10 cellular contexts compared by ENCODE assay signal in the genomic region with DNA sequence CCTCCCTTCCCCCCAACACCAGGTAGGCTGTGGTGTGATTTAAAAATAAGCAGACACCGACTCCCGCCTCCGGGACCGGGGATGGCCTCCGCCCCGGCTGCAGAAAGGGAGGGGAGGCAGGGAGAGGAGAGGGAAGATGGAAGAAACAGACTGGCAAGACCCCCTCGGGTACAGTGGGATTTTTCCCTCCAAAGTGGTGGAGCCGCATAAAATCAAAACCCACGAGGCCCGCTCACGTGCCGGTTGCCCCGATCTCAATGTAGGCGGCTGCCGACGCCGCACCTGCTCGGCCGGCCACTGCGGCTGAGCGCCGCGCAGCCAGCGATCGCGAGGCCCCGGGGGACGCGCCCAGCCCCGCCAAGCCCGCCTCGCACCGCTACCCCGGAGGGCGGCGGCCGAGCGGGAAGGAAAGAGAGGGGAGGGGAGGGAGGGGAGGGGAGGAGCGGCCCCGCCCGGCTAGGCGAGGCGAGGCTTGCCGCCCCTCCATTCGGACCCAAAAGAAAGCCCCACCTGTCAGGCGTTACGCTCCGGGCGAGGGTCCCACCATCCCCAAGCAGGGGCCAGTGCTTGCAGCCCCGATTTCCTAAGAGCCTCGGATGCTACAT. TPM values are rescaled to one million over a fixed set of nuclear protein-coding genes. Genes with fewer than 3 reads are reported as not detected.
A peak's percentile ranks its signal among the peaks of the same experiment; 100 is the strongest.
DNase-seq lines count a peak whose midpoint lies in the region; ATAC-seq and TF ChIP-seq lines count a peak whose summit lies in the region.
"Had no signal": no experiment of that assay in that cellular context is flagged by ENCODE, and none has a peak within 500 bp of the region (broad histone marks: within the 10 kb centered on the region; RNA-seq: fewer than 3 reads in every experiment).

No MANE protein-coding gene starts in this region.

- no peaks in the 10 kb centered on the region for H3K9me3 Mint-ChIP-seq in activated naive CD4-positive, alpha-beta T cell treated with anti-CD3 and anti-CD28 coated beads, Interleukin-2, amount 50 U/mL, for 72 hours

- no peak for TF ChIP-seq EP300 in suprapubic skin (IDR thresholded peaks at IDR 0.05)

- peak overlapping the region; percentile 29 to 80 for H3K27ac Mint-ChIP-seq in activated naive CD4-positive, alpha-beta T cell treated with anti-CD3 and anti-CD28 coated beads, Interleukin-2, amount 50 U/mL, for 72 hours

- H3K4me3 ChIP-seq in kidney epithelial cell (ENCODE audit: low read depth, low read length) (peak overlapping the region; percentile 32), suprapubic skin (peak overlapping the region; percentile 48)

- H3K9me3 ChIP-seq in ES-I3 (ENCODE audit: control insufficient read depth, insufficient read depth, low read length): no peaks in the 10 kb centered on the region
- no peaks in the 10 kb centered on the region for H3K9me3 ChIP-seq in suprapubic skin

- 0% methylated on average over 34 of the region's 51 CpGs for WGBS in suprapubic skin

- peak overlapping the region; percentile 97 for H3K9ac ChIP-seq in ES-I3 (ENCODE audit: low read depth, low read length)

- peak; percentile 33 to 46 for ATAC-seq in activated naive CD4-positive, alpha-beta T cell treated with anti-CD3 and anti-CD28 coated beads, Interleukin-2, amount 50 U/mL, for 72 hours
- ATAC-seq in HG02870 (IDR thresholded peaks at IDR 0.05; ENCODE audit: unreplicated experiment): no peak

- no peak for TF ChIP-seq POLR2A in suprapubic skin (IDR thresholded peaks at IDR 0.05)

- H3K4me1 ChIP-seq in ES-I3 (ENCODE audit: insufficient read depth, low read length) (peaks cover 17% of the 10 kb centered on the region), suprapubic skin (peaks cover 22% of the 10 kb centered on the region)

- TF ChIP-seq CTCF in kidney epithelial cell (IDR thresholded peaks at IDR 0.05; ENCODE audit: insufficient read depth, low read length, poor library complexity, severe bottlenecking) (no peak), suprapubic skin (IDR thresholded peaks at IDR 0.05) (no peak)

- DNase-seq in NCI-H146 treated with DMSO at 0.1 percent for 48 hours (lab: John Stamatoyannopoulos, UW; ENCODE audit: unreplicated experiment): peak; percentile 66
- DNase-seq in activated naive CD4-positive, alpha-beta T cell treated with anti-CD3 and anti-CD28 coated beads, Interleukin-2, amount 50 U/mL, for 72 hours (ENCODE audit: low spot score in 2 of 2): peak in 1 of 2 donors; percentile 19
- DNase-seq in kidney epithelial cell (ENCODE audit: low read depth): no peak
- DNase-seq in suprapubic skin (ENCODE audit: low spot score in 2 of 2): no peak
- no peak for DNase-seq in MV-4-11 (lab: John Stamatoyannopoulos, UW)
- DNase-seq in SW 1271 (lab: John Stamatoyannopoulos, UW): no peak

- H3K27ac ChIP-seq in suprapubic skin: no peak overlapping the region
- H3K27ac ChIP-seq: epithelial cell of prostate had no signal

- H3K27me3 ChIP-seq in kidney epithelial cell (ENCODE audit: control insufficient read depth, insufficient read depth, low read length): peaks cover 21% of the 10 kb centered on the region
- H3K27me3 ChIP-seq in suprapubic skin: peaks cover 68% of the 10 kb centered on the region

- H3K36me3 Mint-ChIP-seq in activated naive CD4-positive, alpha-beta T cell treated with anti-CD3 and anti-CD28 coated beads, Interleukin-2, amount 50 U/mL, for 72 hours: peaks cover 5 to 6% of the 10 kb centered on the region in 2 donors

- no peaks in the 10 kb centered on the region for H3K36me3 ChIP-seq in ES-I3 (ENCODE audit: insufficient read depth, low read length)
- H3K36me3 ChIP-seq in kidney epithelial cell (ENCODE audit: control insufficient read depth, insufficient read depth, low read length): no peaks in the 10 kb centered on the region
- no peaks in the 10 kb centered on the region for H3K36me3 ChIP-seq in suprapubic skin

RNA-seq across cellular contexts. Expression of a gene that starts 0.8 kb away (rescaled TPM):
- 10 to 100 TPM; 18.3 to 76.0 TPM for total RNA-seq in activated naive CD4-positive, alpha-beta T cell treated with anti-CD3 and anti-CD28 coated beads, Interleukin-2, amount 50 U/mL, for 72 hours
- total RNA-seq in kidney epithelial cell (8.9 and 9.9 TPM in 2 replicates), suprapubic skin (1 to 10 TPM; 1.4 to 2.3 (median 1.5) TPM)

RNA-seq across cellular contexts. Expression of a gene that starts 23.2 kb away (rescaled TPM):
- total RNA-seq in activated naive CD4-positive, alpha-beta T cell treated with anti-CD3 and anti-CD28 coated beads, Interleukin-2, amount 50 U/mL, for 72 hours: not detected
- total RNA-seq in kidney epithelial cell (not detected in 2 replicates), suprapubic skin (not detected)
- total RNA-seq: temporal lobe had no signal

RNA-seq across cellular contexts. Expression of a gene that starts 53.2 kb away (rescaled TPM):
- 1 to 10 TPM in 1 of 2 donors, not detected in 1; 3.7 TPM for total RNA-seq in activated naive CD4-positive, alpha-beta T cell treated with anti-CD3 and anti-CD28 coated beads, Interleukin-2, amount 50 U/mL, for 72 hours
- total RNA-seq in kidney epithelial cell: not detected in 2 replicates
- total RNA-seq in suprapubic skin: 1 to 10 TPM in 2 of 4 donors, under 1 TPM in 2; 0.60 to 3.0 (median 0.93) TPM
- total RNA-seq: temporal lobe had no signal
